ENCODE assay signal across 8 cellular contexts in genomic region chr4:119212964-119213606, GRCh38. TPM values are rescaled to one million over a fixed set of nuclear protein-coding genes. Genes with fewer than 3 reads are reported as not detected.
DNase-seq lines count a peak whose midpoint lies in the region; ATAC-seq and TF ChIP-seq lines count a peak whose summit lies in the region.

No MANE protein-coding gene starts in this region.

- H3K9me3 ChIP-seq in body of pancreas (no peaks in the 10 kb centered on the region), iPS DF 6.9 (ENCODE audit: control insufficient read depth, insufficient read depth, low read length) (no peaks in the 10 kb centered on the region), gastrocnemius medialis (no peaks in the 10 kb centered on the region)

- in situ Hi-C loops in GM13976 (cut with MboI; ENCODE audit: low sequenced_read_pairs, unreplicated experiment) (loop anchor here (10.0 kb wide), 1 partner anchor 82 kb away; no protein-coding TSS in a partner anchor), gastrocnemius medialis (cut with MboI; ENCODE audit: low sequenced_read_pairs in 4 of 4) (loop anchor here (5.0 to 25.0 kb wide), 5 partner anchors 168 to 231 kb away; no protein-coding TSS in a partner anchor)

- H3K4me1 ChIP-seq in body of pancreas = peaks cover 34% of the 10 kb centered on the region
- peaks cover 3% of the 10 kb centered on the region; the same call in 1 of the 2 replicates for H3K4me1 ChIP-seq in iPS DF 6.9 (ENCODE audit: control insufficient read depth, insufficient read depth, low read length)
- peaks cover 34 to 35% of the 10 kb centered on the region in 2 donors for H3K4me1 ChIP-seq in gastrocnemius medialis

- H3K4me3 ChIP-seq in body of pancreas (peak overlapping the region; percentile 71 to 93), iPS DF 6.9 (ENCODE audit: low read length) (peak overlapping the region; percentile 65), gastrocnemius medialis (peak overlapping the region; percentile 79 to 96 (median 88))

- intact Hi-C loops in body of pancreas (cut with DNase I) = no loop called here
- intact Hi-C loops in gastrocnemius medialis (cut with DNase I; ENCODE audit: low total_unique reads) = loop anchor here (1.0 to 10.0 kb wide), 6 partner anchors 86 to 468 kb away; no protein-coding TSS in a partner anchor

- TF ChIP-seq CTCF in GM13976 (IDR thresholded peaks at IDR 0.05; ENCODE audit: borderline replicate concordance, control extremely low read depth, extremely low read depth, insufficient read depth, missing control alignments) (peak; percentile 46), body of pancreas (IDR thresholded peaks at IDR 0.05) (peak in 4 of 7 experiments; percentile 12 to 32 (median 20)), gastrocnemius medialis (IDR thresholded peaks at IDR 0.05 in 4 of 5, conservative IDR thresholded peaks at IDR 0.05 in 1 of 5) (peak in 1 of 5 experiments; percentile 13)

- ATAC-seq in HG02798 (IDR thresholded peaks at IDR 0.05; ENCODE audit: poor library complexity, unreplicated experiment) (peak; percentile 61), body of pancreas (peak; percentile 71), gastrocnemius medialis (peak; percentile 81)

- H3K36me3 ChIP-seq in body of pancreas (replicated peaks in 1 of 2; ENCODE audit: insufficient read depth in 1 of 2, low read depth in 2 of 2) (peaks cover 0 to 2% of the 10 kb centered on the region in 2 donors), iPS DF 6.9 (ENCODE audit: control insufficient read depth, insufficient read depth, low read length) (no peaks in the 10 kb centered on the region), gastrocnemius medialis (peaks cover 0 to 13% of the 10 kb centered on the region in 2 donors)

- peak; percentile 78 for DNase-seq in GM13976 (ENCODE audit: low spot score)
- peak; percentile 44 for DNase-seq in NCI-H1417 treated with DMSO at 0.1 percent for 48 hours (lab: John Stamatoyannopoulos, UW)
- peak; percentile 46 for DNase-seq in T-helper 9 cell
- DNase-seq in body of pancreas = peak; percentile 87 to 93 (median 90)
- peak; percentile 74 for DNase-seq in iPS DF 6.9 (ENCODE audit: low read depth, low spot score)
- DNase-seq in gastrocnemius medialis = peak; percentile 88 to 94
- DNase-seq in cortex of kidney (lab: John Stamatoyannopoulos, UW) = no peak

- H3K27me3 ChIP-seq in body of pancreas (no peaks in the 10 kb centered on the region), iPS DF 6.9 (ENCODE audit: control insufficient read depth, insufficient read depth, low read length) (no peaks in the 10 kb centered on the region), gastrocnemius medialis (no peaks in the 10 kb centered on the region)

- TF ChIP-seq POLR2A in body of pancreas (IDR thresholded peaks at IDR 0.05) (peak in 1 of 3 donors; percentile 50), gastrocnemius medialis (IDR thresholded peaks at IDR 0.05) (no peak)

- 0% methylated on average over 9 to 24 of the region's 24 CpGs for WGBS in body of pancreas, 2 donors
- WGBS in iPS DF 6.9 (ENCODE audit: insufficient coverage, insufficient read length) = no CpG with 5 or more reads among the region's 24 CpGs

- H3K27ac ChIP-seq in body of pancreas = peak overlapping the region; percentile 96 to 99 (median 98)
- no peak overlapping the region for H3K27ac ChIP-seq in iPS DF 6.9 (ENCODE audit: low read length)
- H3K27ac ChIP-seq in gastrocnemius medialis = peak overlapping the region; percentile 95 to 99 (median 98)

RNA-seq across cellular contexts. Expression of gene USP53, which starts 0.6 kb away (rescaled TPM):
- 10 to 100 TPM; 47.5 to 77.6 TPM for total RNA-seq in body of pancreas
- 100 to 1,000 TPM in 1 of 4 donors, 10 to 100 TPM in 3; 56.9 to 190 (median 98.5) TPM for total RNA-seq in gastrocnemius medialis
